8 cellular contexts compared by ENCODE assay signal in the genomic region with DNA sequence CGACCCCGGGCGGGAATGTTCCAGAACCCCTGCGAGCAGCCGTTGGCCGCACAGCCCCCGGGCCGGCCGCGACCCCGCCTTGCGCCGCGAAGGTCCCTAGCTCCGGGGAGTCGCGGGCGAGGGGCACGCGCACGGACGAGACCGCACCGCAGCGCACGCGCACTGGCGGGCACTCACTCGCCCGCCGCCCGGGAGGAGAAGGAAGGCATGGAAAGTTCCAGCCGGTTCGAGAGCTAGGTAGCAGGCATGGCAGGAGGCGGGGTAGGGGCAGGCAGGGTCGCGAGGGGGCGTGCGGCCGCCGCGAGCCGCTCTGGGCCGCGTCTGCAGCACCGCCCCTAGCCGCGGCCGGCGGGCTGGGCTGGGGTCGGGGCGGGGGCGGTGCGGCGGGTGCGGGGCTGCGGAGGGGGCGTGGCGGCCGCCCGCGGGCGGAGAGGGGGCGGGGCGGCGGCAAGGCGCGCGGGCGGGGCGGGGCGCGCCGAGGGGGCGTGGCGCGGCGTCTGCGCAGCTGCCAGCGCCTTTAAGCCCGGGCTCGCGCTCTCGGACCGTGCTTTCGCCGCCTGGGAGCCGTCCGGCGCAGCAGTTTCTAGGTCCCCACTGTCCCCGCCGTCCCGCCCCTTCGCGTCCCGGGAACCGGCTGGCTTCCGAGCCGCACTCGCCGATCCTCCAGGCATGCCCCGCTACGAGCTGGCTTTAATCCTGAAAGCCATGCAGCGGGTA. TPM values are rescaled to one million over a fixed set of nuclear protein-coding genes. Genes with fewer than 3 reads are reported as not detected.
DNase-seq lines count a peak whose midpoint lies in the region; TF ChIP-seq lines count a peak whose summit lies in the region.

A gene (plus strand): TSS at position 547 of the 717 bp plus-strand sequence. CDS start 123 bp downstream, at position 670.
A gene (plus strand): TSS at position 547 of the 717 bp plus-strand sequence. CDS start 21,621 bp downstream, outside the sequence.

- peak within 1 kb of the TSS; percentile 91 for H3K4me3 Mint-ChIP-seq in activated naive CD4-positive, alpha-beta T cell treated with anti-CD3 and anti-CD28 coated beads, Interleukin-2, amount 10 ng/mL, durations not matched to agents 7 days and 5 days

- peaks cover 32% of the 10 kb centered on the region for H3K4me1 ChIP-seq in Loucy (ENCODE audit: insufficient read depth, low read length, poor library complexity, severe bottlenecking)

- peak within 1 kb of the TSS; percentile 95 for H3K9ac ChIP-seq in Loucy (ENCODE audit: low read depth, low read length, poor library complexity, severe bottlenecking)

- H3K27me3 ChIP-seq in H7 (ENCODE audit: control insufficient read depth, insufficient read depth, low read length) (peaks cover 5% of the 10 kb centered on the region), Loucy (ENCODE audit: insufficient read depth, low read length, poor library complexity, severe bottlenecking) (no peaks in the 10 kb centered on the region)

- peaks cover 9% of the 10 kb centered on the region; the same call in 1 of the 2 replicates for H3F3A ChIP-seq in Loucy (ENCODE audit: low read depth)

- H3K27ac Mint-ChIP-seq in activated naive CD4-positive, alpha-beta T cell treated with anti-CD3 and anti-CD28 coated beads, Interleukin-2, amount 10 ng/mL, durations not matched to agents 7 days and 5 days: peak within 1 kb of the TSS; percentile 83

- H3K4me3 ChIP-seq in H7 (ENCODE audit: insufficient read depth, low read depth, low read length): peak within 1 kb of the TSS; percentile 86
- peak within 1 kb of the TSS; percentile 98 for H3K4me3 ChIP-seq in Loucy (ENCODE audit: low read length, poor library complexity, severe bottlenecking)

- peak within 1 kb of the TSS; percentile 86 for H3K27ac ChIP-seq in substantia nigra (ENCODE audit: low read depth, low read length, poor library complexity, severe bottlenecking)

- H3K79me2 ChIP-seq in Loucy (ENCODE audit: insufficient read depth, low read length): peaks cover 44% of the 10 kb centered on the region

- peaks cover 37% of the 10 kb centered on the region for H4K20me1 ChIP-seq in Loucy (ENCODE audit: insufficient read depth, low read length, poor library complexity, severe bottlenecking)

- H2AFZ ChIP-seq in Loucy (ENCODE audit: low read length): peak within 1 kb of the TSS; percentile 3; the same call in 1 of the 2 replicates

- H3K9me3 Mint-ChIP-seq in activated naive CD4-positive, alpha-beta T cell treated with anti-CD3 and anti-CD28 coated beads, Interleukin-2, amount 10 ng/mL, durations not matched to agents 7 days and 5 days: no peaks in the 10 kb centered on the region

- H3K36me3 ChIP-seq in H7 (replicated peaks; ENCODE audit: control insufficient read depth, insufficient read depth, low read length) (peaks cover under 1% of the 10 kb centered on the region; the same call in 1 of the 2 replicates), Loucy (ENCODE audit: insufficient read depth, low read length) (no peaks in the 10 kb centered on the region)

- H3K27me3 Mint-ChIP-seq in activated naive CD4-positive, alpha-beta T cell treated with anti-CD3 and anti-CD28 coated beads, Interleukin-2, amount 10 ng/mL, durations not matched to agents 7 days and 5 days: peaks cover 13% of the 10 kb centered on the region

- H3K36me3 Mint-ChIP-seq in activated naive CD4-positive, alpha-beta T cell treated with anti-CD3 and anti-CD28 coated beads, Interleukin-2, amount 10 ng/mL, durations not matched to agents 7 days and 5 days: peaks cover 36% of the 10 kb centered on the region

- TF ChIP-seq CTCF in Loucy (conservative IDR thresholded peaks at IDR 0.05; ENCODE audit: low read length): 0 out of 2 replicates have a peak, but pooled peaks have one; percentile 12

- peaks cover 46% of the 10 kb centered on the region for H3K4me1 Mint-ChIP-seq in activated naive CD4-positive, alpha-beta T cell treated with anti-CD3 and anti-CD28 coated beads, Interleukin-2, amount 10 ng/mL, durations not matched to agents 7 days and 5 days

- DNase-seq in G401 (ENCODE audit: low spot score) (peak; percentile 72), H7 (peak; percentile 97), SK-N-DZ (ENCODE audit: low spot score) (peak; percentile 80), globus pallidus (ENCODE audit: low spot score) (peak; percentile 75), nucleus accumbens (lab: John Stamatoyannopoulos, UW) (peak in 54 of 56 donors; percentile 27 to 88 (median 76)), substantia nigra (lab: John Stamatoyannopoulos, UW) (peak; percentile 28 to 97 (median 72))
- DNase-seq in activated naive CD4-positive, alpha-beta T cell treated with anti-CD3 and anti-CD28 coated beads, Interleukin-2, amount 10 ng/mL, durations not matched to agents 7 days and 5 days: peak; percentile 77

- peak within 1 kb of the TSS; percentile 86 for H3K4me2 ChIP-seq in Loucy (ENCODE audit: low read depth, low read length, poor library complexity, severe bottlenecking)

- CTCF ChIA-PET in activated naive CD4-positive, alpha-beta T cell treated with anti-CD3 and anti-CD28 coated beads, Interleukin-2, amount 10 ng/mL, durations not matched to agents 7 days and 5 days (lab: Charles Lee): interaction anchor here (0.9 to 4.7 kb wide), 4 partner anchors 19 to 149 kb away, joined by 3 to 36 read pairs (median 4); no protein-coding TSS in a partner anchor

- no peaks in the 10 kb centered on the region for H3K9me2 ChIP-seq in Loucy (replicated peaks; ENCODE audit: low read depth, low read length)

- in situ Hi-C loops in G401 (cut with HindIII; ENCODE audit: low sequenced_read_pairs): no loop called here

- H3K9me3 ChIP-seq in Loucy (ENCODE audit: insufficient read depth, low read depth, low read length): no peaks in the 10 kb centered on the region

RNA-seq across cellular contexts. Expression of the first gene that starts in this region (rescaled TPM):
- 53.8 and 118 TPM in 2 replicates for total RNA-seq in G401 (2014; rRNA removed; shearing (Covaris generic))
- total RNA-seq in H7 (2014; rRNA removed; shearing (Covaris generic)): 37.2 and 39.9 TPM in 2 replicates
- 24.0 and 29.0 TPM in 2 replicates for polyA plus RNA-seq in SK-N-DZ (2014; cell fraction: cytosol; rRNA removed)
- polyA plus RNA-seq in SK-N-DZ (2014; cell fraction: nucleus; rRNA removed): 16.5 and 34.2 TPM in 2 replicates

RNA-seq across cellular contexts. Expression of the second gene that starts in this region (rescaled TPM):
- 33.8 and 48.4 TPM in 2 replicates for total RNA-seq in G401 (2014; rRNA removed; shearing (Covaris generic))
- 7.2 and 10.6 TPM in 2 replicates for total RNA-seq in H7 (2014; rRNA removed; shearing (Covaris generic))
- 7.4 and 7.7 TPM in 2 replicates for polyA plus RNA-seq in SK-N-DZ (2014; cell fraction: cytosol; rRNA removed)
- polyA plus RNA-seq in SK-N-DZ (2014; cell fraction: nucleus; rRNA removed): 5.9 and 7.1 TPM in 2 replicates

Comparison
In these comparisons a context has a peak if more than half of its experiments do, and no peak if none do; other contexts are left out.
1. Peak in every context shown above with its lines: DNase-seq, H3K4me3 ChIP-seq and H3K27ac ChIP-seq.